In the genomic region with DNA sequence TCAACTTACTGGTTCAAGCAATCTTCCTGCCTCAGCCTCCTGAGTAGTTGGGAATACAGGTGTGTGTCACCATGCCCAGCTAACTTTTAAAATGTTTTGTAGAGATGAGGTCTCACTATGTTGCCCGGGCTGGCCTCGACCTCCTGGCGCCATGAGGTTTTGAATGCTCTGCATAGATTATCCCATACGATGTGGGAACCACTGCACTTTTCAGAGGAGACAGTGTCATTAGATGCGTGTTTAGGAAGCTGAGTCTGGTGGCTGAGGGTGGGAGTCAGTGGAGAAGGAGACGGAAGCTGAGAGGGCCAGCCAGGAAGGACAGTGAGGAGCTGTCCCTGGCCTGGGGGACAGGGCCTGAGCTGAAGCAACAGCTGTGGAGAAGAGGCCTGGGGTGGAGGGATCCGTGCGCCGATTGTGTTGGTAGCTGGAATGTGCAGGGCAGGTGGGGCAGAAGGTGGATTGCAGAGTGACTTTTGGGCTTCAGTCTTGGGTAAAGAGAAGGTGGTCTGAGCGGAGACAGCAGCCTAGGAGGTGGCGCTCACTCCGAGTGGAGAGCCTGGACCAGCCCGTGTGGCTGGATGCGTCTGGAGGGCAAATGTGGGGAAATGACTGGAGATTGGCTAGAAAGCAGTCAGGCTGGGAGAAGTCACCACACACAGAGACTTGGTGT, we compare ENCODE assay signal across 21 cellular contexts.
A peak's percentile ranks its signal among the peaks of the same experiment; 100 is the strongest.
DNase-seq lines count a peak whose midpoint lies in the region; ATAC-seq and TF ChIP-seq lines count a peak whose summit lies in the region.
"Had no signal": no experiment of that assay in that cellular context is flagged by ENCODE, and none has a peak within 500 bp of the region (broad histone marks: within the 10 kb centered on the region; RNA-seq: fewer than 3 reads in every experiment).

No MANE protein-coding gene starts in this region.

- H3K4me1 Mint-ChIP-seq in CD4-positive, CD25-positive, alpha-beta regulatory T cell, result peaks cover 27 to 91% (median 64%) of the 10 kb centered on the region in 4 donors
- H3K4me1 Mint-ChIP-seq in activated T-helper 1 cell treated with anti-CD3 and anti-CD28 coated beads, Interleukin-12 subunit alpha, Interleukin-12 subunit beta, Interleukin-2, Interleukin-4 antibody, amounts not matched to agents 30 ng/mL and 10 ng/mL and 1 ng/mL, durations not matched to agents 14 hours and 24 hours and 36 hours (ENCODE audit: low read depth), result peaks cover 81% of the 10 kb centered on the region
- peaks cover 17 to 50% (median 30%) of the 10 kb centered on the region in 4 donors for H3K4me1 Mint-ChIP-seq in naive thymus-derived CD8-positive, alpha-beta T cell
- H3K4me1 Mint-ChIP-seq: B cell had no signal

- H3K9me3 ChIP-seq in CD4-positive, CD25-positive, alpha-beta regulatory T cell (ENCODE audit: control insufficient read depth in 2 of 2, low read length in 2 of 2), result no peaks in the 10 kb centered on the region
- H3K9me3 ChIP-seq in upper lobe of right lung, result no peaks in the 10 kb centered on the region
- H3K9me3 ChIP-seq: A549, Caco-2, SJCRH30 had no signal

- H3K27ac ChIP-seq in CD4-positive, CD25-positive, alpha-beta regulatory T cell (ENCODE audit: insufficient read depth, low read length, poor library complexity, severe bottlenecking), result no peak overlapping the region
- no peak overlapping the region for H3K27ac ChIP-seq in upper lobe of right lung
- H3K27ac ChIP-seq: A549, SJCRH30 had no signal

- no peaks in the 10 kb centered on the region for H3K36me3 ChIP-seq in CD4-positive, CD25-positive, alpha-beta regulatory T cell (ENCODE audit: control insufficient read depth, insufficient read depth, low read length)
- no peaks in the 10 kb centered on the region for H3K36me3 ChIP-seq in upper lobe of right lung
- H3K36me3 ChIP-seq: SJCRH30 had no signal

- H3K27me3 ChIP-seq in CD4-positive, CD25-positive, alpha-beta regulatory T cell (ENCODE audit: control insufficient read depth, insufficient read depth, low read length), result no peaks in the 10 kb centered on the region
- H3K27me3 ChIP-seq in upper lobe of right lung, result no peaks in the 10 kb centered on the region
- H3K27me3 ChIP-seq: SJCRH30 had no signal

- H3K9me3 Mint-ChIP-seq in CD4-positive, CD25-positive, alpha-beta regulatory T cell, result peaks cover 0 to 2% (median 0%) of the 10 kb centered on the region in 7 donors
- no peaks in the 10 kb centered on the region for H3K9me3 Mint-ChIP-seq in activated T-helper 1 cell treated with anti-CD3 and anti-CD28 coated beads, Interleukin-12 subunit alpha, Interleukin-12 subunit beta, Interleukin-2, Interleukin-4 antibody, amounts not matched to agents 30 ng/mL and 10 ng/mL and 1 ng/mL, durations not matched to agents 14 hours and 24 hours and 36 hours
- peaks cover 0 to 4% (median 0%) of the 10 kb centered on the region in 9 donors for H3K9me3 Mint-ChIP-seq in naive thymus-derived CD8-positive, alpha-beta T cell
- H3K9me3 Mint-ChIP-seq: CD4-positive, alpha-beta T cell had no signal

- H3K36me3 Mint-ChIP-seq in CD4-positive, CD25-positive, alpha-beta regulatory T cell, result peaks cover 4% of the 10 kb centered on the region
- peaks cover 14% of the 10 kb centered on the region for H3K36me3 Mint-ChIP-seq in activated T-helper 1 cell treated with anti-CD3 and anti-CD28 coated beads, Interleukin-12 subunit alpha, Interleukin-12 subunit beta, Interleukin-2, Interleukin-4 antibody, amounts not matched to agents 30 ng/mL and 10 ng/mL and 1 ng/mL, durations not matched to agents 14 hours and 24 hours and 36 hours (ENCODE audit: low read depth)
- peaks cover 0 to 2% (median 0%) of the 10 kb centered on the region in 3 donors for H3K36me3 Mint-ChIP-seq in naive thymus-derived CD8-positive, alpha-beta T cell

- H3K4me3 Mint-ChIP-seq in CD4-positive, CD25-positive, alpha-beta regulatory T cell, result peak overlapping the region in 2 of 4 donors; percentile 2 to 60
- H3K4me3 Mint-ChIP-seq in activated T-helper 1 cell treated with anti-CD3 and anti-CD28 coated beads, Interleukin-12 subunit alpha, Interleukin-12 subunit beta, Interleukin-2, Interleukin-4 antibody, amounts not matched to agents 30 ng/mL and 10 ng/mL and 1 ng/mL, durations not matched to agents 14 hours and 24 hours and 36 hours, result no peak overlapping the region
- no peak overlapping the region for H3K4me3 Mint-ChIP-seq in naive thymus-derived CD8-positive, alpha-beta T cell
- H3K4me3 Mint-ChIP-seq: B cell; CD4-positive, alpha-beta T cell had no signal

- TF ChIP-seq CTCF in upper lobe of right lung (IDR thresholded peaks at IDR 0.05), result no peak

- POLR2A ChIA-PET in naive thymus-derived CD8-positive, alpha-beta T cell (lab: Charles Lee), result no interaction called here

- H3K27ac Mint-ChIP-seq in CD4-positive, CD25-positive, alpha-beta regulatory T cell, result peak overlapping the region; percentile 18 to 96 (median 85)
- H3K27ac Mint-ChIP-seq in activated T-helper 1 cell treated with anti-CD3 and anti-CD28 coated beads, Interleukin-12 subunit alpha, Interleukin-12 subunit beta, Interleukin-2, Interleukin-4 antibody, amounts not matched to agents 30 ng/mL and 10 ng/mL and 1 ng/mL, durations not matched to agents 14 hours and 24 hours and 36 hours, result peak overlapping the region; percentile 0
- peak overlapping the region in 6 of 10 donors; percentile 1 to 65 (median 49) for H3K27ac Mint-ChIP-seq in naive thymus-derived CD8-positive, alpha-beta T cell
- H3K27ac Mint-ChIP-seq: B cell; CD4-positive, alpha-beta T cell had no signal

- intact Hi-C loops in activated T-helper 1 cell treated with anti-CD3 and anti-CD28 coated beads, Interleukin-12 subunit alpha, Interleukin-12 subunit beta, Interleukin-2, Interleukin-4 antibody, amounts not matched to agents 30 ng/mL and 10 ng/mL and 1 ng/mL, durations not matched to agents 14 hours and 24 hours and 36 hours (cut with micrococcal nuclease), result no loop called here
- intact Hi-C loops in upper lobe of right lung (cut with DNase I), result no loop called here

- no peak for DNase-seq in CD4-positive, CD25-positive, alpha-beta regulatory T cell
- DNase-seq in activated T-helper 1 cell treated with anti-CD3 and anti-CD28 coated beads, Interleukin-12 subunit alpha, Interleukin-12 subunit beta, Interleukin-2, Interleukin-4 antibody, amounts not matched to agents 30 ng/mL and 10 ng/mL and 1 ng/mL, durations not matched to agents 14 hours and 24 hours and 36 hours (ENCODE audit: low spot score), result no peak
- no peak for DNase-seq in naive thymus-derived CD8-positive, alpha-beta T cell
- DNase-seq in upper lobe of right lung (peak; percentile 44), middle frontal gyrus (ENCODE audit: extremely low spot score, low spot score) (no peak)
- DNase-seq: CD4-positive, alpha-beta T cell; DMS153; KBM-7; NCI-H1092; NCI-H1436; NCI-H187 treated with DMSO at 0.1 percent for 48 hours; NCI-H2107; NCI-H446 treated with DMSO at 0.1 percent for 48 hours; NCI-H526 treated with DMSO at 0.1 percent for 48 hours; OCI-M1; SJCRH30 had no signal

- no peak for ATAC-seq in CD4-positive, CD25-positive, alpha-beta regulatory T cell (ENCODE audit: low read depth in 2 of 2)
- ATAC-seq in naive thymus-derived CD8-positive, alpha-beta T cell, result no peak
- no peak for ATAC-seq in upper lobe of right lung
- no peak for ATAC-seq in HG02884 (IDR thresholded peaks at IDR 0.05; ENCODE audit: unreplicated experiment)
- ATAC-seq in GM21825 (IDR thresholded peaks at IDR 0.05; ENCODE audit: unreplicated experiment), result no peak
- ATAC-seq: A549 had no signal

- no peak overlapping the region for H3K4me3 ChIP-seq in CD4-positive, CD25-positive, alpha-beta regulatory T cell (ENCODE audit: low read depth, low read length)
- no peak overlapping the region for H3K4me3 ChIP-seq in upper lobe of right lung
- H3K4me3 ChIP-seq: A549, SJCRH30 had no signal

- H3K27me3 Mint-ChIP-seq in CD4-positive, CD25-positive, alpha-beta regulatory T cell, result no peaks in the 10 kb centered on the region
- H3K27me3 Mint-ChIP-seq in activated T-helper 1 cell treated with anti-CD3 and anti-CD28 coated beads, Interleukin-12 subunit alpha, Interleukin-12 subunit beta, Interleukin-2, Interleukin-4 antibody, amounts not matched to agents 30 ng/mL and 10 ng/mL and 1 ng/mL, durations not matched to agents 14 hours and 24 hours and 36 hours (ENCODE audit: insufficient read depth), result peaks cover 3% of the 10 kb centered on the region
- H3K27me3 Mint-ChIP-seq in naive thymus-derived CD8-positive, alpha-beta T cell, result no peaks in the 10 kb centered on the region
- H3K27me3 Mint-ChIP-seq: CD4-positive, alpha-beta T cell had no signal

- H3K4me1 ChIP-seq in CD4-positive, CD25-positive, alpha-beta regulatory T cell (ENCODE audit: control insufficient read depth, insufficient read depth, low read length, poor library complexity, severe bottlenecking), result peaks cover 74% of the 10 kb centered on the region
- no peaks in the 10 kb centered on the region for H3K4me1 ChIP-seq in upper lobe of right lung
- H3K4me1 ChIP-seq: A549, Caco-2, SJCRH30 had no signal

Comparison
In these comparisons a context has a peak if more than half of its experiments do, and no peak if none do; other contexts are left out.
1. H3K27ac Mint-ChIP-seq: peak in every context shown above with its lines; median percentile 85 in CD4-positive, CD25-positive, alpha-beta regulatory T cell; 49 in naive thymus-derived CD8-positive, alpha-beta T cell; 0 in activated T-helper 1 cell treated with anti-CD3 and anti-CD28 coated beads, Interleukin-12 subunit alpha, Interleukin-12 subunit beta, Interleukin-2, Interleukin-4 antibody, amounts not matched to agents 30 ng/mL and 10 ng/mL and 1 ng/mL, durations not matched to agents 14 hours and 24 hours and 36 hours.